ENCODE assay signal across 1 cellular context in genomic region chr14:22561661-22562579, GRCh38.
TF ChIP-seq lines count a peak whose summit lies in the region.

No MANE protein-coding gene starts in this region.

TF ChIP-seq in GM12878, 131 proteins besides CTCF, POLR2A, EP300 and RAD21 (continued from another document):
- TF ChIP-seq, protein P1, sequence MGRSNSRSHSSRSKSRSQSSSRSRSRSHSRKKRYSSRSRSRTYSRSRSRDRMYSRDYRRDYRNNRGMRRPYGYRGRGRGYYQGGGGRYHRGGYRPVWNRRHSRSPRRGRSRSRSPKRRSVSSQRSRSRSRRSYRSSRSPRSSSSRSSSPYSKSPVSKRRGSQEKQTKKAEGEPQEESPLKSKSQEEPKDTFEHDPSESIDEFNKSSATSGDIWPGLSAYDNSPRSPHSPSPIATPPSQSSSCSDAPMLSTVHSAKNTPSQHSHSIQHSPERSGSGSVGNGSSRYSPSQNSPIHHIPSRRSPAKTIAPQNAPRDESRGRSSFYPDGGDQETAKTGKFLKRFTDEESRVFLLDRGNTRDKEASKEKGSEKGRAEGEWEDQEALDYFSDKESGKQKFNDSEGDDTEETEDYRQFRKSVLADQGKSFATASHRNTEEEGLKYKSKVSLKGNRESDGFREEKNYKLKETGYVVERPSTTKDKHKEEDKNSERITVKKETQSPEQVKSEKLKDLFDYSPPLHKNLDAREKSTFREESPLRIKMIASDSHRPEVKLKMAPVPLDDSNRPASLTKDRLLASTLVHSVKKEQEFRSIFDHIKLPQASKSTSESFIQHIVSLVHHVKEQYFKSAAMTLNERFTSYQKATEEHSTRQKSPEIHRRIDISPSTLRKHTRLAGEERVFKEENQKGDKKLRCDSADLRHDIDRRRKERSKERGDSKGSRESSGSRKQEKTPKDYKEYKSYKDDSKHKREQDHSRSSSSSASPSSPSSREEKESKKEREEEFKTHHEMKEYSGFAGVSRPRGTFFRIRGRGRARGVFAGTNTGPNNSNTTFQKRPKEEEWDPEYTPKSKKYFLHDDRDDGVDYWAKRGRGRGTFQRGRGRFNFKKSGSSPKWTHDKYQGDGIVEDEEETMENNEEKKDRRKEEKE (IDR thresholded peaks at IDR 0.05) = no peak
- TF ChIP-seq SREBF2 (IDR thresholded peaks at IDR 0.05; ENCODE audit: low read length) = no peak
- TF ChIP-seq BHLHE40 (IDR thresholded peaks at IDR 0.05; ENCODE audit: borderline replicate concordance in 1 of 2, low read depth in 2 of 2, low read length in 1 of 2) = peak in 1 of 2 experiments; percentile 50; a peak in 2 of 4 replicates
